Comparison of ENCODE assay signal across 16 cellular contexts in genomic region chr5:146409081-146409671, GRCh38. TPM values are rescaled to one million over a fixed set of nuclear protein-coding genes. Genes with fewer than 3 reads are reported as not detected.
DNase-seq lines count a peak whose midpoint lies in the region; ATAC-seq, FAIRE-seq and TF ChIP-seq lines count a peak whose summit lies in the region.
"Had no signal": no experiment of that assay in that cellular context is flagged by ENCODE, and none has a peak within 500 bp of the region (broad histone marks: within the 10 kb centered on the region; RNA-seq: fewer than 3 reads in every experiment).

No MANE protein-coding gene starts in this region.

- DNase-seq in A172 (ENCODE audit: low spot score) (peak; percentile 75), IMR-90 (peak; percentile 26), K562 (ENCODE audit: extremely low read depth in 1 of 4, low spot score in 3 of 4) (no peak), glutamatergic neuron (no peak), prostate gland (ENCODE audit: low spot score) (no peak), NOMO-1 treated with dmso at 0.1 percent for 144 hours (lab: John Stamatoyannopoulos, UW; ENCODE audit: unreplicated experiment) (no peak)
- DNase-seq: activated T-cell treated with anti-CD3 and anti-CD28 coated beads, Interleukin-2, amount 50 U/mL, for 24 hours; aorta; DMS79 treated with DMSO at 0.1 percent for 48 hours; NCI-H1105 treated with DMSO at 0.1 percent for 48 hours; NCI-H774; small intestine; upper lobe of right lung had no signal

- no peak overlapping the region for H4K91ac ChIP-seq in IMR-90 (ENCODE audit: insufficient read depth, low read depth, low read length)

- no peak overlapping the region for H3K4ac ChIP-seq in IMR-90 (ENCODE audit: low read depth, low read length)

- H3K9ac ChIP-seq in IMR-90 (ENCODE audit: low read depth, low read length) (no peak overlapping the region), K562 (ENCODE audit: insufficient read depth in 1 of 2, low read depth in 2 of 2, low read length in 2 of 2) (no peak overlapping the region)

- H3K23ac ChIP-seq in IMR-90 (ENCODE audit: low read depth, low read length) = no peak overlapping the region

- H3K9me3 ChIP-seq in IMR-90 (ENCODE audit: control insufficient read depth, insufficient read depth, low read length) (no peaks in the 10 kb centered on the region), K562 (replicated peaks; ENCODE audit: control insufficient read depth, insufficient read depth, low read depth, low read length) (no peaks in the 10 kb centered on the region), prostate gland (no peaks in the 10 kb centered on the region)
- H3K9me3 ChIP-seq: upper lobe of right lung had no signal

- H3K4me1 ChIP-seq in IMR-90 (ENCODE audit: control insufficient read depth, insufficient read depth, low read length) (no peaks in the 10 kb centered on the region), K562 (replicated peaks in 1 of 2; ENCODE audit: control insufficient read depth in 2 of 2, insufficient read depth in 2 of 2, low read length in 2 of 2) (no peaks in the 10 kb centered on the region), prostate gland (replicated peaks) (no peaks in the 10 kb centered on the region)
- H3K4me1 ChIP-seq: upper lobe of right lung had no signal

- intact Hi-C loops in IMR-90 (cut with micrococcal nuclease) = no loop called here
- intact Hi-C loops in K562 (cut with micrococcal nuclease) = no loop called here
- intact Hi-C loops in prostate gland (cut with DNase I) = no loop called here

- no TSS peak for BruUV-seq in IMR-90 (replicated peaks; lab: Mats Ljungman, UMichigan)
- no TSS peak for BruUV-seq in K562 (replicated peaks; lab: Mats Ljungman, UMichigan)

- H3K36me3 Mint-ChIP-seq in glutamatergic neuron (ENCODE audit: unreplicated experiment) = no peaks in the 10 kb centered on the region

- no peaks in the 10 kb centered on the region for H3K79me1 ChIP-seq in IMR-90 (ENCODE audit: low read depth in 1 of 2, low read length in 2 of 2)

- TF ChIP-seq CTCF in IMR-90 (conservative IDR thresholded peaks at IDR 0.05; ENCODE audit: low read depth, low read length) (no peak), K562 (IDR thresholded peaks at IDR 0.05 in 2 of 3, conservative IDR thresholded peaks at IDR 0.05 in 1 of 3; ENCODE audit: insufficient read depth in 2 of 3, low read depth in 1 of 3, low read length in 3 of 3) (no peak), glutamatergic neuron (IDR thresholded peaks at IDR 0.05; ENCODE audit: partially characterized antibody, unreplicated experiment) (no peak), prostate gland (IDR thresholded peaks at IDR 0.05) (no peak)

- no peak overlapping the region for H3K56ac ChIP-seq in IMR-90 (ENCODE audit: extremely low read depth, insufficient read depth, low read length)

- ATAC-seq in IMR-90 (ENCODE audit: low read depth) (peak; percentile 32; the same call in 1 of the 2 replicates), K562 (peak; percentile 36), HG03565 (IDR thresholded peaks at IDR 0.05; ENCODE audit: unreplicated experiment) (no peak), GM18517 (IDR thresholded peaks at IDR 0.05; ENCODE audit: unreplicated experiment) (no peak)
- ATAC-seq: activated CD4-positive, CD25-positive, alpha-beta regulatory T cell treated with anti-CD3 and anti-CD28 coated beads, Interleukin-2, amount 50 U/mL, for 24 hours; upper lobe of right lung had no signal

- no peak overlapping the region for H2AK9ac ChIP-seq in IMR-90 (replicated peaks; ENCODE audit: low read depth, low read length, poor library complexity)

- no peak overlapping the region for H4K5ac ChIP-seq in IMR-90 (ENCODE audit: low read depth, low read length)

- dilution Hi-C loops in IMR-90 (cut with HindIII; ENCODE audit: low sequenced_read_pairs, unreplicated experiment) = no loop called here

- no peak for TF ChIP-seq EP300 in K562 (IDR thresholded peaks at IDR 0.05; ENCODE audit: low read length)

- in situ Hi-C loops in IMR-90 (cut with MboI; ENCODE audit: low sequenced_read_pairs) (no loop called here), K562 (cut with MboI) (no loop called here)

- TF ChIP-seq POLR2A in IMR-90 (IDR thresholded peaks at IDR 0.05; ENCODE audit: low read depth, low read length) (no peak), K562 (conservative IDR thresholded peaks at IDR 0.05) (no peak), prostate gland (IDR thresholded peaks at IDR 0.05) (no peak)

- H3K36me3 ChIP-seq in IMR-90 (ENCODE audit: control insufficient read depth, insufficient read depth, low read length) = no peaks in the 10 kb centered on the region
- no peaks in the 10 kb centered on the region for H3K36me3 ChIP-seq in K562 (ENCODE audit: control insufficient read depth, insufficient read depth, low read length)
- H3K36me3 ChIP-seq in prostate gland = no peaks in the 10 kb centered on the region
- H3K36me3 ChIP-seq: upper lobe of right lung had no signal

- no peak overlapping the region for H2BK5ac ChIP-seq in IMR-90 (ENCODE audit: low read depth, low read length, poor library complexity, severe bottlenecking)

- no peak overlapping the region for H2BK120ac ChIP-seq in IMR-90 (ENCODE audit: low read depth, low read length)

- H3K14ac ChIP-seq in IMR-90 (replicated peaks; ENCODE audit: low read depth, low read length) = no peak overlapping the region

- CTCF ChIA-PET in IMR-90 (lab: Yijun Ruan, JAX) = no interaction called here
- CTCF ChIA-PET in K562 (lab: Yijun Ruan, JAX; ENCODE audit: low intra/inter-chr PET ratio) = no interaction called here

- no peak overlapping the region for H3K27ac ChIP-seq in IMR-90 (ENCODE audit: insufficient read depth, low read length)
- H3K27ac ChIP-seq in K562 (ENCODE audit: extremely low read depth, low read depth, low read length) = no peak overlapping the region
- H3K27ac ChIP-seq in prostate gland = no peak overlapping the region
- H3K27ac ChIP-seq: upper lobe of right lung had no signal

- no peaks in the 10 kb centered on the region for H3K9me1 ChIP-seq in IMR-90 (ENCODE audit: insufficient read depth, low read length)
- H3K9me1 ChIP-seq in K562 (ENCODE audit: control insufficient read depth, insufficient read depth, low read length) = no peaks in the 10 kb centered on the region

- H2AFZ ChIP-seq in IMR-90 (replicated peaks; ENCODE audit: low read length, poor library complexity) = no peak overlapping the region
- peak overlapping the region; percentile 25; the same call in 1 of the 2 replicates for H2AFZ ChIP-seq in K562 (ENCODE audit: low read depth, low read length)

- WGBS in IMR-90 (ENCODE audit: extremely low coverage in 2 of 2, insufficient read length in 1 of 2), 2 experiments = no CpG with 5 or more reads among the region's 11 CpGs
- under 1% methylated on average over 11 of the region's 11 CpGs for WGBS in K562 (ENCODE audit: insufficient coverage, low coverage, missing lambda C conversion rate)
- 26% methylated on average over 11 of the region's 11 CpGs for WGBS in prostate gland

- no peak overlapping the region for H2AK5ac ChIP-seq in IMR-90 (ENCODE audit: low read depth, low read length)

- H2BK20ac ChIP-seq in IMR-90 (ENCODE audit: low read depth, low read length) = no peak overlapping the region

- peaks cover 10% of the 10 kb centered on the region; the same call in 1 of the 2 replicates for H3K27me3 ChIP-seq in IMR-90 (ENCODE audit: control insufficient read depth, insufficient read depth, low read length)
- H3K27me3 ChIP-seq in K562 (ENCODE audit: control insufficient read depth in 2 of 2, insufficient read depth in 2 of 2, low read length in 2 of 2) = peaks cover 0 to 10% of the 10 kb centered on the region in 2 experiments; a peak in 2 of 5 replicates
- H3K27me3 ChIP-seq in prostate gland (replicated peaks; ENCODE audit: insufficient read depth) = no peaks in the 10 kb centered on the region
- H3K27me3 ChIP-seq: upper lobe of right lung had no signal

- POLR2A ChIA-PET in IMR-90 (lab: Charles Lee; ENCODE audit: unreplicated experiment) (no interaction called here), K562 (lab: Yijun Ruan, JAX) (interaction anchor here (1.3 kb wide), 1 partner anchor 38 kb away, joined by 3 read pairs; the partner anchor contains the start of gene TCERG1)

- peak overlapping the region; percentile 63 for H3K4me3 Mint-ChIP-seq in glutamatergic neuron (ENCODE audit: unreplicated experiment)
- H3K4me3 Mint-ChIP-seq: activated T-cell treated with anti-CD3 and anti-CD28 coated beads, Interleukin-2, amount 50 U/mL, for 24 hours had no signal

- no peak for TF ChIP-seq RAD21 in IMR-90 (IDR thresholded peaks at IDR 0.05; ENCODE audit: low read length)
- TF ChIP-seq RAD21 in K562 (CRISPR knock-in tag; conservative IDR thresholded peaks at IDR 0.05 in 1 of 2, IDR thresholded peaks at IDR 0.05 in 1 of 2) = no peak

- H4K20me1 ChIP-seq in IMR-90 (ENCODE audit: insufficient read depth, low read length) = no peaks in the 10 kb centered on the region
- H4K20me1 ChIP-seq in K562 (replicated peaks; ENCODE audit: control insufficient read depth, insufficient read depth, low read length) = no peaks in the 10 kb centered on the region

- no peak overlapping the region for H3K4me3 ChIP-seq in IMR-90 (ENCODE audit: insufficient read depth, low read depth, low read length)
- no peak overlapping the region for H3K4me3 ChIP-seq in K562
- no peak overlapping the region for H3K4me3 ChIP-seq in prostate gland
- H3K4me3 ChIP-seq: upper lobe of right lung had no signal

- FAIRE-seq in K562 (lab: Jason Lieb, UNC) = no peak
- FAIRE-seq: small intestine had no signal

- no peak overlapping the region for H4K8ac ChIP-seq in IMR-90 (ENCODE audit: low read depth in 2 of 2, low read length in 2 of 2)

- H3K79me2 ChIP-seq in K562 (ENCODE audit: control insufficient read depth, insufficient read depth, low read length) = no peaks in the 10 kb centered on the region

- H3K4me2 ChIP-seq in IMR-90 (ENCODE audit: low read depth, low read length) (peak overlapping the region; percentile 40; the same call in 1 of the 2 replicates), K562 (ENCODE audit: insufficient read depth, low read length) (no peak overlapping the region)

- no peak overlapping the region for H3K18ac ChIP-seq in IMR-90 (ENCODE audit: low read depth, low read length)

- H3K4me1 Mint-ChIP-seq in glutamatergic neuron (ENCODE audit: low read depth, unreplicated experiment) = peaks cover 37% of the 10 kb centered on the region

- no peaks in the 10 kb centered on the region for H3K9me3 Mint-ChIP-seq in glutamatergic neuron (ENCODE audit: unreplicated experiment)
- H3K9me3 Mint-ChIP-seq: activated T-cell treated with anti-CD3 and anti-CD28 coated beads, Interleukin-2, amount 50 U/mL, for 24 hours had no signal

- no peaks in the 10 kb centered on the region for H3K27me3 Mint-ChIP-seq in glutamatergic neuron (ENCODE audit: unreplicated experiment)
- H3K27me3 Mint-ChIP-seq: activated T-cell treated with anti-CD3 and anti-CD28 coated beads, Interleukin-2, amount 50 U/mL, for 24 hours had no signal

- no peak overlapping the region for H2BK15ac ChIP-seq in IMR-90 (ENCODE audit: low read depth, low read length)

- peak overlapping the region; percentile 92 for H3K27ac Mint-ChIP-seq in glutamatergic neuron (ENCODE audit: unreplicated experiment)
- H3K27ac Mint-ChIP-seq: activated T-cell treated with anti-CD3 and anti-CD28 coated beads, Interleukin-2, amount 50 U/mL, for 24 hours had no signal

RNA-seq across cellular contexts. Expression of gene TCERG1, which starts 38.0 kb away (rescaled TPM):
- 93.1 and 132 TPM in 2 replicates for total RNA-seq in A172 (2014; rRNA removed; shearing (Covaris generic))
- total RNA-seq in IMR-90 (2012; rRNA removed) = 21.9 and 32.2 TPM in 2 replicates
- polyA plus RNA-seq in IMR-90 (2012; rRNA removed) = 44.7 and 49.0 TPM in 2 replicates
- polyA plus RNA-seq in IMR-90 (2012; cell fraction: cytosol; rRNA removed) = 14.3 and 26.6 TPM in 2 replicates
- 90.7 and 162 TPM in 2 replicates for polyA plus RNA-seq in IMR-90 (2012; cell fraction: nucleus; rRNA removed; ENCODE audit: low replicate concordance)
- total RNA-seq in K562 (2011; cell fraction: chromatin; rRNA removed; ENCODE audit: low replicate concordance) = 270 and 574 TPM in 2 replicates
- total RNA-seq in K562 (2011; cell fraction: nucleolus; rRNA removed) = 144 and 190 TPM in 2 replicates
- total RNA-seq in K562 (2011; cell fraction: nucleoplasm; rRNA removed) = 234 and 275 TPM in 2 replicates
- 74.5 and 82.9 TPM in 2 replicates for total RNA-seq in K562 (2014; rRNA removed)
- 113 and 149 TPM in 2 replicates for total RNA-seq in K562 (2014; rRNA removed; fragmentation: Illumina TruSeq; extraction: Trizol)
- 121 and 128 TPM in 2 replicates for total RNA-seq in K562 (2015; rRNA removed; fragmentation: Illumina TruSeq; extraction: Trizol)
- 126 and 128 TPM in 2 replicates for total RNA-seq in K562 (2021)
- polyA plus RNA-seq in K562 (2011; rRNA removed) = 148 and 229 TPM in 2 replicates
- 144 and 149 TPM in 2 replicates for polyA plus RNA-seq in K562 (2011; cell fraction: cytosol; rRNA removed)
- 579 and 661 TPM in 2 replicates for polyA plus RNA-seq in K562 (2011; cell fraction: nucleus; rRNA removed)
- 69.7 and 84.6 TPM in 2 replicates for polyA plus RNA-seq in K562 (2012)
- polyA plus RNA-seq in K562 (2014; fragmentation: Illumina TruSeq; extraction: Trizol) = 120 and 144 TPM in 2 replicates
- polyA plus RNA-seq in K562 (2014; fragmentation: Nextera tagmentation; extraction: Ambion mirVana) = 10 to 100 TPM; 50.3 to 62.0 TPM
- 99.2 and 119 TPM in 2 replicates for polyA plus RNA-seq in K562 (2014; rRNA removed)
- 243 and 287 TPM in 2 replicates for polyA minus RNA-seq in K562 (2011; rRNA and poly(A)+ RNA removed)
- 57.3 and 80.7 TPM in 2 replicates for polyA minus RNA-seq in K562 (2011; cell fraction: cytosol; rRNA and poly(A)+ RNA removed)
- 343 and 622 TPM in 2 replicates for polyA minus RNA-seq in K562 (2011; cell fraction: nucleus; rRNA and poly(A)+ RNA removed)
- total RNA-seq in glutamatergic neuron (ENCODE audit: unreplicated experiment) = 122 TPM
- 10 to 100 TPM; 41.4 to 83.0 TPM for total RNA-seq in prostate gland

Comparison
In these comparisons a context has a peak if more than half of its experiments do, and no peak if none do; other contexts are left out.
1. DNase-seq: peak in A172 (single experiment) and IMR-90 (single experiment); none in K562 (0 of 4), glutamatergic neuron (single experiment), prostate gland (single experiment) and NOMO-1 treated with dmso at 0.1 percent for 144 hours (single experiment).
2. ATAC-seq: peak in IMR-90 (single experiment) and K562 (single experiment); none in HG03565 (single experiment) and GM18517 (single experiment).